10 cellular contexts compared by ENCODE assay signal in genomic region chr17:42365136-42365535, GRCh38. TPM values are rescaled to one million over a fixed set of nuclear protein-coding genes. Genes with fewer than 3 reads are reported as not detected.
DNase-seq lines count a peak whose midpoint lies in the region; ATAC-seq and TF ChIP-seq lines count a peak whose summit lies in the region.
"Had no signal": no experiment of that assay in that cellular context is flagged by ENCODE, and none has a peak within 500 bp of the region (broad histone marks: within the 10 kb centered on the region; RNA-seq: fewer than 3 reads in every experiment).

No MANE protein-coding gene starts in this region.

- H3K36me3 Mint-ChIP-seq in activated naive CD4-positive, alpha-beta T cell treated with anti-CD3 and anti-CD28 coated beads, Interleukin-2, amount 50 U/mL, for 24 hours, result peaks cover 33% of the 10 kb centered on the region
- peaks cover 42% of the 10 kb centered on the region for H3K36me3 Mint-ChIP-seq in activated T-helper 1 cell treated with anti-CD3 and anti-CD28 coated beads, Interleukin-12 subunit alpha, Interleukin-12 subunit beta, Interleukin-2, Interleukin-4 antibody, amounts not matched to agents 30 ng/mL and 10 ng/mL and 1 ng/mL, durations not matched to agents 14 hours and 24 hours and 36 hours (ENCODE audit: low read depth)

- TF ChIP-seq CTCF in fibroblast of villous mesenchyme (IDR thresholded peaks at IDR 0.05; ENCODE audit: insufficient read depth, low read depth, low read length), result no peak
- no peak for TF ChIP-seq CTCF in thoracic aorta (IDR thresholded peaks at IDR 0.05)
- no peak for TF ChIP-seq CTCF in GM10266 (IDR thresholded peaks at IDR 0.05; ENCODE audit: control insufficient read depth, insufficient read depth, low read depth, missing control alignments)

- H3K27ac ChIP-seq in thoracic aorta, result peak overlapping the region; percentile 83

- H3K4me3 Mint-ChIP-seq in activated naive CD4-positive, alpha-beta T cell treated with anti-CD3 and anti-CD28 coated beads, Interleukin-2, amount 50 U/mL, for 24 hours, result peak overlapping the region; percentile 51
- H3K4me3 Mint-ChIP-seq in activated T-helper 1 cell treated with anti-CD3 and anti-CD28 coated beads, Interleukin-12 subunit alpha, Interleukin-12 subunit beta, Interleukin-2, Interleukin-4 antibody, amounts not matched to agents 30 ng/mL and 10 ng/mL and 1 ng/mL, durations not matched to agents 14 hours and 24 hours and 36 hours, result peak overlapping the region; percentile 57
- H3K4me3 Mint-ChIP-seq: CD8-positive, alpha-beta T cell had no signal

- no peaks in the 10 kb centered on the region for H3K27me3 ChIP-seq in thoracic aorta (replicated peaks; ENCODE audit: insufficient read depth)

- peaks cover 78% of the 10 kb centered on the region for H3K4me1 Mint-ChIP-seq in activated naive CD4-positive, alpha-beta T cell treated with anti-CD3 and anti-CD28 coated beads, Interleukin-2, amount 50 U/mL, for 24 hours
- H3K4me1 Mint-ChIP-seq in activated T-helper 1 cell treated with anti-CD3 and anti-CD28 coated beads, Interleukin-12 subunit alpha, Interleukin-12 subunit beta, Interleukin-2, Interleukin-4 antibody, amounts not matched to agents 30 ng/mL and 10 ng/mL and 1 ng/mL, durations not matched to agents 14 hours and 24 hours and 36 hours (ENCODE audit: low read depth), result peaks cover 73% of the 10 kb centered on the region

- peak; percentile 54 for ATAC-seq in thoracic aorta (ENCODE audit: insufficient number of reproducible peaks, low FRiP score, low read depth)
- ATAC-seq in GM19455 (IDR thresholded peaks at IDR 0.05; ENCODE audit: unreplicated experiment), result no peak
- no peak for ATAC-seq in HG03139 (IDR thresholded peaks at IDR 0.05; ENCODE audit: unreplicated experiment)
- ATAC-seq: CD8-positive, alpha-beta T cell had no signal

- H3K4me3 ChIP-seq in fibroblast of villous mesenchyme (ENCODE audit: low read depth, low read length) (no peak overlapping the region), thoracic aorta (no peak overlapping the region)

- H3K36me3 ChIP-seq in thoracic aorta, result no peaks in the 10 kb centered on the region

- H3K27ac Mint-ChIP-seq in activated naive CD4-positive, alpha-beta T cell treated with anti-CD3 and anti-CD28 coated beads, Interleukin-2, amount 50 U/mL, for 24 hours, result peak overlapping the region; percentile 96
- peak overlapping the region; percentile 87 for H3K27ac Mint-ChIP-seq in activated T-helper 1 cell treated with anti-CD3 and anti-CD28 coated beads, Interleukin-12 subunit alpha, Interleukin-12 subunit beta, Interleukin-2, Interleukin-4 antibody, amounts not matched to agents 30 ng/mL and 10 ng/mL and 1 ng/mL, durations not matched to agents 14 hours and 24 hours and 36 hours
- H3K27ac Mint-ChIP-seq: CD8-positive, alpha-beta T cell had no signal

- peaks cover 56 to 77% of the 10 kb centered on the region in 2 donors for H3K4me1 ChIP-seq in thoracic aorta (ENCODE audit: control insufficient read depth in 1 of 2, low read depth in 2 of 2)

- peaks cover 4% of the 10 kb centered on the region for H3K9me3 Mint-ChIP-seq in activated naive CD4-positive, alpha-beta T cell treated with anti-CD3 and anti-CD28 coated beads, Interleukin-2, amount 50 U/mL, for 24 hours
- no peaks in the 10 kb centered on the region for H3K9me3 Mint-ChIP-seq in activated T-helper 1 cell treated with anti-CD3 and anti-CD28 coated beads, Interleukin-12 subunit alpha, Interleukin-12 subunit beta, Interleukin-2, Interleukin-4 antibody, amounts not matched to agents 30 ng/mL and 10 ng/mL and 1 ng/mL, durations not matched to agents 14 hours and 24 hours and 36 hours
- H3K9me3 Mint-ChIP-seq: CD8-positive, alpha-beta T cell had no signal

- no peaks in the 10 kb centered on the region for H3K27me3 Mint-ChIP-seq in activated naive CD4-positive, alpha-beta T cell treated with anti-CD3 and anti-CD28 coated beads, Interleukin-2, amount 50 U/mL, for 24 hours
- H3K27me3 Mint-ChIP-seq in activated T-helper 1 cell treated with anti-CD3 and anti-CD28 coated beads, Interleukin-12 subunit alpha, Interleukin-12 subunit beta, Interleukin-2, Interleukin-4 antibody, amounts not matched to agents 30 ng/mL and 10 ng/mL and 1 ng/mL, durations not matched to agents 14 hours and 24 hours and 36 hours (ENCODE audit: insufficient read depth), result no peaks in the 10 kb centered on the region

- no peak for DNase-seq in activated naive CD4-positive, alpha-beta T cell treated with anti-CD3 and anti-CD28 coated beads, Interleukin-2, amount 50 U/mL, for 16 hours
- no peak for DNase-seq in activated T-helper 1 cell treated with anti-CD3 and anti-CD28 coated beads, Interleukin-12 subunit alpha, Interleukin-12 subunit beta, Interleukin-2, Interleukin-4 antibody, amounts not matched to agents 30 ng/mL and 10 ng/mL and 1 ng/mL, durations not matched to agents 14 hours and 24 hours and 36 hours (ENCODE audit: low spot score)
- DNase-seq in fibroblast of villous mesenchyme (ENCODE audit: low read depth), result peak; percentile 90
- DNase-seq in thoracic aorta (ENCODE audit: low spot score), result no peak
- DNase-seq in GM10266 (ENCODE audit: extremely low spot score), result no peak
- DNase-seq: CD8-positive, alpha-beta T cell; NCI-H1436 had no signal

- no peaks in the 10 kb centered on the region for H3K9me3 ChIP-seq in thoracic aorta

- intact Hi-C loops in activated T-helper 1 cell treated with anti-CD3 and anti-CD28 coated beads, Interleukin-12 subunit alpha, Interleukin-12 subunit beta, Interleukin-2, Interleukin-4 antibody, amounts not matched to agents 30 ng/mL and 10 ng/mL and 1 ng/mL, durations not matched to agents 14 hours and 24 hours and 36 hours (cut with micrococcal nuclease), result loop anchor here (1.0 kb wide), 1 partner anchor 14 kb away; no protein-coding TSS in a partner anchor

RNA-seq across cellular contexts. Expression of gene STAT3, which starts 23.1 kb away (rescaled TPM):
- total RNA-seq in activated T-helper 1 cell treated with anti-CD3 and anti-CD28 coated beads, Interleukin-12 subunit alpha, Interleukin-12 subunit beta, Interleukin-2, Interleukin-4 antibody, amounts not matched to agents 30 ng/mL and 10 ng/mL and 1 ng/mL, durations not matched to agents 14 hours and 24 hours and 36 hours, result 240 and 241 TPM in 2 replicates
- 113 and 180 TPM in 2 replicates for total RNA-seq in fibroblast of villous mesenchyme
- total RNA-seq in thoracic aorta, result 100 to 1,000 TPM; 217 to 360 TPM

RNA-seq across cellular contexts. Expression of gene CAVIN1, which starts 57.9 kb away (rescaled TPM):
- 0.91 and 0.96 TPM in 2 replicates for total RNA-seq in activated T-helper 1 cell treated with anti-CD3 and anti-CD28 coated beads, Interleukin-12 subunit alpha, Interleukin-12 subunit beta, Interleukin-2, Interleukin-4 antibody, amounts not matched to agents 30 ng/mL and 10 ng/mL and 1 ng/mL, durations not matched to agents 14 hours and 24 hours and 36 hours
- 988 and 1,007 TPM in 2 replicates for total RNA-seq in fibroblast of villous mesenchyme
- 100 to 1,000 TPM; 579 to 938 TPM for total RNA-seq in thoracic aorta
- total RNA-seq: CD8-positive, alpha-beta T cell had no signal

Comparison
In these comparisons a context has a peak if more than half of its experiments do, and no peak if none do; other contexts are left out.
1. RNA of gene CAVIN1, which starts 57.9 kb away (total RNA-seq): 988 to 1,007 TPM in fibroblast of villous mesenchyme and 579 to 938 TPM in thoracic aorta; 0.91 to 0.96 TPM in activated T-helper 1 cell treated with anti-CD3 and anti-CD28 coated beads, Interleukin-12 subunit alpha, Interleukin-12 subunit beta, Interleukin-2, Interleukin-4 antibody, amounts not matched to agents 30 ng/mL and 10 ng/mL and 1 ng/mL, durations not matched to agents 14 hours and 24 hours and 36 hours; every median in the first group is over 100 times any median in the second.